Comparison of ENCODE assay signal across 15 cellular contexts in the genomic region with DNA sequence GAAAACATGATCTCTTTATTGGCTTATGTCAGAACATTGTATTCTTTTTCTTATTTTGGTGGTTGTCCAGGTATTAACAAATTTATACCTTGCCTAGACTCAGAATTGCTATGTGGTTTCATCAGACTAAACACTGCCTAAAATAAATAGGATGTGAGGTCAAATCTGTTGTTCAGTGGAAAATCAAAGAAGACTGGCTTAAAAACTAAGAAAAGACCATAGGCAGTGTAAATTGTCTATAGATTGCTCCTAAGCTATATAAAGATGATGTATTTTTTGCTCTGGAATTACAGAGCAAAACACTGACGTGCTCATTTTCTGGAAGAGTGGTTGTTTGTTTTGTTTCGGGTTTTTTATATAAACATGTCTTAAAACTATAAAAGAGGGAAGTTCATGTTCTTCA.
DNase-seq lines count a peak whose midpoint lies in the region; ATAC-seq and TF ChIP-seq lines count a peak whose summit lies in the region.
"Had no signal": no experiment of that assay in that cellular context is flagged by ENCODE, and none has a peak within 500 bp of the region (broad histone marks: within the 10 kb centered on the region; RNA-seq: fewer than 3 reads in every experiment).

No MANE protein-coding gene starts in this region.

- DNase-seq in H4 (ENCODE audit: low spot score) (peak; percentile 45), ascending aorta (ENCODE audit: low spot score in 2 of 2) (no peak), hepatocyte (ENCODE audit: low spot score) (no peak), spleen (no peak), BE2C (no peak), HUDEP-2 (lab: John Stamatoyannopoulos, UW; ENCODE audit: unreplicated experiment in 76 of 76) (no peak)
- DNase-seq in activated naive CD4-positive, alpha-beta T cell (lab: John Stamatoyannopoulos, UW) = no peak
- DNase-seq: activated CD4-positive, alpha-beta memory T cell treated with anti-CD3 and anti-CD28 coated beads for 36 hours; activated naive CD4-positive, alpha-beta T cell treated with Interleukin-2 at 50 U/mL for 16 hours; central memory CD4-positive, alpha-beta T cell; erythroblast; NCI-H1092; retina; stimulated activated naive CD8-positive, alpha-beta T cell treated with anti-CD3 and anti-CD28 coated beads, Interleukin-15, amount 100 ng/mL, for 72 hours had no signal

- H3K4me1 ChIP-seq in ascending aorta = peaks cover 0 to 4% of the 10 kb centered on the region in 2 donors
- peaks cover 15% of the 10 kb centered on the region for H3K4me1 ChIP-seq in hepatocyte (ENCODE audit: insufficient read depth)
- H3K4me1 ChIP-seq in spleen = no peaks in the 10 kb centered on the region
- H3K4me1 ChIP-seq in BE2C = no peaks in the 10 kb centered on the region

- H3K36me3 ChIP-seq in ascending aorta = peaks cover 0 to 4% of the 10 kb centered on the region in 2 donors
- no peaks in the 10 kb centered on the region for H3K36me3 ChIP-seq in hepatocyte (replicated peaks; ENCODE audit: insufficient read depth, low read depth)
- peaks cover 0 to 38% (median 4%) of the 10 kb centered on the region in 6 donors for H3K36me3 ChIP-seq in spleen
- H3K36me3 ChIP-seq in BE2C = no peaks in the 10 kb centered on the region

- H3K27me3 ChIP-seq in ascending aorta (no peaks in the 10 kb centered on the region), hepatocyte (no peaks in the 10 kb centered on the region), spleen (replicated peaks in 1 of 7) (no peaks in the 10 kb centered on the region), BE2C (no peaks in the 10 kb centered on the region)

- H3K4me3 ChIP-seq in ascending aorta (no peak overlapping the region), hepatocyte (no peak overlapping the region), spleen (no peak overlapping the region), BE2C (ENCODE audit: low read depth, low read length) (no peak overlapping the region)

- no peak for TF ChIP-seq POLR2A in spleen (IDR thresholded peaks at IDR 0.05)

- TF ChIP-seq CTCF in ascending aorta (IDR thresholded peaks at IDR 0.05) (no peak), hepatocyte (IDR thresholded peaks at IDR 0.05; ENCODE audit: poor library complexity) (no peak), spleen (IDR thresholded peaks at IDR 0.05 in 8 of 11, conservative IDR thresholded peaks at IDR 0.05 in 3 of 11) (no peak), BE2C (IDR thresholded peaks at IDR 0.05; ENCODE audit: low read depth, low read length) (no peak)

- no peaks in the 10 kb centered on the region for H3K9me2 ChIP-seq in hepatocyte (replicated peaks; ENCODE audit: insufficient read depth)

- H3K27ac ChIP-seq in ascending aorta = peak overlapping the region; percentile 36 to 51
- H3K27ac ChIP-seq in hepatocyte = peak overlapping the region; percentile 89
- H3K27ac ChIP-seq in spleen = peak overlapping the region in 7 of 8 donors; percentile 16 to 68 (median 46)

- intact Hi-C loops in ascending aorta (cut with DNase I) = no loop called here
- intact Hi-C loops in spleen (cut with DNase I; ENCODE audit: low total_unique reads) = no loop called here

- H3K79me2 ChIP-seq in hepatocyte = peaks cover 4% of the 10 kb centered on the region

- H2AFZ ChIP-seq in hepatocyte = no peak overlapping the region

- H4K20me1 ChIP-seq in hepatocyte (ENCODE audit: insufficient read depth, poor library complexity, severe bottlenecking) = no peaks in the 10 kb centered on the region

- WGBS in hepatocyte (ENCODE audit: low lambda C conversion rate, missing lambda C conversion rate) = 48% methylated on average over 2 of the region's 2 CpGs
- 76 to 94% (median 82%) methylated on average over 2 of the region's 2 CpGs for WGBS in spleen, 5 donors

- H3K4me2 ChIP-seq in hepatocyte = no peak overlapping the region

- H3K9me3 ChIP-seq in ascending aorta (no peaks in the 10 kb centered on the region), hepatocyte (ENCODE audit: low read depth) (no peaks in the 10 kb centered on the region), spleen (no peaks in the 10 kb centered on the region), BE2C (no peaks in the 10 kb centered on the region)

- no peak for ATAC-seq in GM18867 (IDR thresholded peaks at IDR 0.05; ENCODE audit: unreplicated experiment)
- ATAC-seq: stimulated activated naive CD8-positive, alpha-beta T cell treated with anti-CD3 and anti-CD28 coated beads, Interleukin-15, amount 100 ng/mL, for 72 hours had no signal
